ENCODE assay signal across 19 cellular contexts in genomic region chr22:45916515-45916914, GRCh38.
A peak's percentile ranks its signal among the peaks of the same experiment; 100 is the strongest.
DNase-seq lines count a peak whose midpoint lies in the region; ATAC-seq, FAIRE-seq and TF ChIP-seq lines count a peak whose summit lies in the region.
"Had no signal": no experiment of that assay in that cellular context is flagged by ENCODE, and none has a peak within 500 bp of the region (broad histone marks: within the 10 kb centered on the region; RNA-seq: fewer than 3 reads in every experiment).

No MANE protein-coding gene starts in this region.

- peak; percentile 22 for DNase-seq in ACHN
- DNase-seq in H54 (ENCODE audit: insufficient read length, low spot score): peak; percentile 84
- DNase-seq in NCI-H69 (lab: John Stamatoyannopoulos, UW): peak; percentile 28
- DNase-seq in amniotic stem cell (lab: John Stamatoyannopoulos, UW): no peak
- DNase-seq in NOMO-1 treated with dmso at 0.1 percent for 144 hours (lab: John Stamatoyannopoulos, UW; ENCODE audit: unreplicated experiment): no peak
- no peak for DNase-seq in hepatic stellate cell (ENCODE audit: low spot score)
- DNase-seq: GM23248, IMR-90, Karpas-422, MM.1S, NCI-H1436 treated with DMSO at 0.1 percent for 48 hours, NCI-H446 treated with DMSO at 0.1 percent for 48 hours, PC-3, Right ventricle myocardium superior had no signal

- no peak for TF ChIP-seq CTCF in VCaP (conservative IDR thresholded peaks at IDR 0.05)

- TF ChIP-seq POLR2A in H54 (IDR thresholded peaks at IDR 0.05; ENCODE audit: low read depth, low read length): no peak

- peak; percentile 69 for FAIRE-seq in H54 (lab: Jason Lieb, UNC)
- FAIRE-seq: GM12878, GM19239 had no signal

- H3K27ac ChIP-seq in VCaP: peak overlapping the region; percentile 11; the same call in 1 of the 2 replicates
- H3K27ac ChIP-seq: GM23248 had no signal

- no peak for ATAC-seq in HG02870 (IDR thresholded peaks at IDR 0.05; ENCODE audit: unreplicated experiment)
- ATAC-seq: GM12878, HCT116, PC-3 had no signal

- in situ Hi-C loops in ACHN (cut with HindIII; ENCODE audit: low pct_ligation_motif_present, low pct_unique_long_range_greater_than_20kb, low sequenced_read_pairs): no loop called here

Comparison
In these comparisons a context has a peak if more than half of its experiments do, and no peak if none do; other contexts are left out.
1. DNase-seq: peak in ACHN (single experiment), H54 (single experiment) and NCI-H69 (single experiment); none in amniotic stem cell (single experiment), NOMO-1 treated with dmso at 0.1 percent for 144 hours (single experiment) and hepatic stellate cell (single experiment).